Comparison of ENCODE assay signal across 31 cellular contexts in genomic region chr11:75269896-75270295, GRCh38. TPM values are rescaled to one million over a fixed set of nuclear protein-coding genes. Genes with fewer than 3 reads are reported as not detected.
DNase-seq lines count a peak whose midpoint lies in the region; ATAC-seq, FAIRE-seq and TF ChIP-seq lines count a peak whose summit lies in the region.
"Had no signal": no experiment of that assay in that cellular context is flagged by ENCODE, and none has a peak within 500 bp of the region (broad histone marks: within the 10 kb centered on the region; RNA-seq: fewer than 3 reads in every experiment).

No MANE protein-coding gene starts in this region.

- H3K4me3 ChIP-seq in left ventricle myocardium inferior = no peak overlapping the region
- H3K4me3 ChIP-seq in CD4-positive, CD25-positive, alpha-beta regulatory T cell (ENCODE audit: low read depth, low read length) = no peak overlapping the region
- H3K4me3 ChIP-seq in kidney (ENCODE audit: low read length in 2 of 2) = no peak overlapping the region
- no peak overlapping the region for H3K4me3 ChIP-seq in sigmoid colon
- H3K4me3 ChIP-seq: BLaER1 treated with 17β-estradiol and CSF1 and Interleukin-3, amounts not matched to agents 10 nM and 100 nM; GM23338; HAP-1; PC-9; SK-N-MC had no signal

- H3K27ac ChIP-seq in left ventricle myocardium inferior (replicated peaks) (no peak overlapping the region), kidney (ENCODE audit: low read depth in 2 of 2, low read length in 2 of 2) (no peak overlapping the region), sigmoid colon (no peak overlapping the region)
- H3K27ac ChIP-seq in CD4-positive, CD25-positive, alpha-beta regulatory T cell (ENCODE audit: insufficient read depth, low read length, poor library complexity, severe bottlenecking) = no peak overlapping the region
- H3K27ac ChIP-seq: BLaER1 treated with 17β-estradiol and CSF1 and Interleukin-3, amounts not matched to agents 10 nM and 100 nM; PC-9; SK-N-MC had no signal

- DNase-seq in Right ventricle myocardium superior = peak; percentile 12
- DNase-seq in left ventricle myocardium inferior = no peak
- DNase-seq in CD4-positive, CD25-positive, alpha-beta regulatory T cell = no peak
- peak; percentile 22 for DNase-seq in kidney
- DNase-seq in sigmoid colon = peak; percentile 52
- no peak for DNase-seq in NCI-H128 (lab: John Stamatoyannopoulos, UW; ENCODE audit: unreplicated experiment)
- no peak for DNase-seq in RCC 7860 (ENCODE audit: low spot score)
- DNase-seq: CD8-positive, alpha-beta T cell; HFFc6; KBM-7; NCI-H1417; NCI-H1694; NCI-H2081; NCI-H2227 treated with DMSO at 0.1 percent for 48 hours; NCI-H526 treated with DMSO at 0.1 percent for 48 hours; PC-9; RPMI8226; SIG-M5 had no signal

- H3K36me3 ChIP-seq in left ventricle myocardium inferior (peaks cover 72% of the 10 kb centered on the region), kidney (ENCODE audit: control insufficient read depth in 1 of 2, insufficient read depth in 2 of 2, low read length in 2 of 2) (peaks cover 2 to 5% of the 10 kb centered on the region in 2 donors), sigmoid colon (peaks cover 0 to 90% (median 32%) of the 10 kb centered on the region in 4 donors)
- peaks cover 6% of the 10 kb centered on the region for H3K36me3 ChIP-seq in CD4-positive, CD25-positive, alpha-beta regulatory T cell (ENCODE audit: control insufficient read depth, insufficient read depth, low read length)
- H3K36me3 ChIP-seq: HAP-1 had no signal

- no peak for FAIRE-seq in kidney (lab: Jason Lieb, UNC)
- no peak for FAIRE-seq in RCC 7860 (lab: Jason Lieb, UNC)
- FAIRE-seq: G401.6, HTR-8/SVneo had no signal

- no peak for TF ChIP-seq EP300 in sigmoid colon (IDR thresholded peaks at IDR 0.05)

- H3K9ac ChIP-seq in kidney (ENCODE audit: low read length in 2 of 2) = no peak overlapping the region
- H3K9ac ChIP-seq: BLaER1 treated with 17β-estradiol and CSF1 and Interleukin-3, amounts not matched to agents 10 nM and 100 nM had no signal

- TF ChIP-seq CTCF in left ventricle myocardium inferior (IDR thresholded peaks at IDR 0.05; ENCODE audit: borderline replicate concordance) (no peak), kidney (IDR thresholded peaks at IDR 0.05; ENCODE audit: borderline replicate concordance, extremely low read depth, insufficient read depth) (no peak), sigmoid colon (IDR thresholded peaks at IDR 0.05) (no peak)

- no peak overlapping the region for H3K4me3 Mint-ChIP-seq in CD4-positive, CD25-positive, alpha-beta regulatory T cell
- H3K4me3 Mint-ChIP-seq: CD8-positive, alpha-beta T cell; GM23338; HFFc6 had no signal

- H3K4me1 ChIP-seq in left ventricle myocardium inferior = peaks cover 7% of the 10 kb centered on the region
- H3K4me1 ChIP-seq in CD4-positive, CD25-positive, alpha-beta regulatory T cell (ENCODE audit: control insufficient read depth, insufficient read depth, low read length, poor library complexity, severe bottlenecking) = peaks cover 34% of the 10 kb centered on the region
- no peaks in the 10 kb centered on the region for H3K4me1 ChIP-seq in kidney (ENCODE audit: control insufficient read depth in 1 of 2, insufficient read depth in 1 of 2, low read depth in 1 of 2, low read length in 2 of 2)
- no peaks in the 10 kb centered on the region for H3K4me1 ChIP-seq in sigmoid colon
- H3K4me1 ChIP-seq: Caco-2, HAP-1 had no signal

- intact Hi-C loops in Right ventricle myocardium superior (cut with DNase I) (no loop called here), left ventricle myocardium inferior (cut with micrococcal nuclease) (no loop called here), kidney (cut with DNase I) (no loop called here), sigmoid colon (cut with DNase I) (no loop called here)

- no peaks in the 10 kb centered on the region for H3K9me3 Mint-ChIP-seq in CD4-positive, CD25-positive, alpha-beta regulatory T cell
- H3K9me3 Mint-ChIP-seq: CD8-positive, alpha-beta T cell; GM23338; HFFc6 had no signal

- peaks cover 15% of the 10 kb centered on the region for H3K36me3 Mint-ChIP-seq in CD4-positive, CD25-positive, alpha-beta regulatory T cell

- H3K4me1 Mint-ChIP-seq in CD4-positive, CD25-positive, alpha-beta regulatory T cell = peaks cover 0 to 50% (median 15%) of the 10 kb centered on the region in 4 donors

- WGBS in sigmoid colon, 2 donors = 93 to 95% methylated on average over 9 of the region's 9 CpGs

- H3K9me3 ChIP-seq in left ventricle myocardium inferior (replicated peaks) (no peaks in the 10 kb centered on the region), kidney (ENCODE audit: control insufficient read depth in 1 of 2, low read length in 2 of 2) (no peaks in the 10 kb centered on the region), sigmoid colon (no peaks in the 10 kb centered on the region)
- H3K9me3 ChIP-seq in CD4-positive, CD25-positive, alpha-beta regulatory T cell (ENCODE audit: control insufficient read depth in 2 of 2, low read length in 2 of 2) = no peaks in the 10 kb centered on the region
- H3K9me3 ChIP-seq: BLaER1 treated with 17β-estradiol and CSF1 and Interleukin-3, amounts not matched to agents 10 nM and 100 nM; Caco-2; HAP-1 had no signal

- ATAC-seq in Right ventricle myocardium superior (ENCODE audit: poor library complexity) = no peak
- no peak for ATAC-seq in CD4-positive, CD25-positive, alpha-beta regulatory T cell (ENCODE audit: low read depth in 2 of 2)
- no peak for ATAC-seq in HG02623 (IDR thresholded peaks at IDR 0.05; ENCODE audit: unreplicated experiment)
- ATAC-seq: CD8-positive, alpha-beta T cell; GM23338 had no signal

- no peak for TF ChIP-seq POLR2A in sigmoid colon (IDR thresholded peaks at IDR 0.05)

- H3K27me3 ChIP-seq in left ventricle myocardium inferior (ENCODE audit: low read depth) = no peaks in the 10 kb centered on the region
- no peaks in the 10 kb centered on the region for H3K27me3 ChIP-seq in CD4-positive, CD25-positive, alpha-beta regulatory T cell (ENCODE audit: control insufficient read depth, insufficient read depth, low read length)
- no peaks in the 10 kb centered on the region for H3K27me3 ChIP-seq in sigmoid colon
- H3K27me3 ChIP-seq: BLaER1 treated with 17β-estradiol and CSF1 and Interleukin-3, amounts not matched to agents 10 nM and 100 nM had no signal

- H3K27ac Mint-ChIP-seq in CD4-positive, CD25-positive, alpha-beta regulatory T cell = peak overlapping the region in 2 of 3 donors; percentile 51 to 60
- H3K27ac Mint-ChIP-seq: CD8-positive, alpha-beta T cell; GM23338; HFFc6 had no signal

- no peaks in the 10 kb centered on the region for H3K27me3 Mint-ChIP-seq in CD4-positive, CD25-positive, alpha-beta regulatory T cell

RNA-seq across cellular contexts. Expression of gene TPBGL, which starts 29.3 kb away (rescaled TPM):
- total RNA-seq in Right ventricle myocardium superior = 0.11 TPM
- total RNA-seq in left ventricle myocardium inferior = 0.16 TPM
- 0.12 TPM for total RNA-seq in CD4-positive, CD25-positive, alpha-beta regulatory T cell
- polyA plus RNA-seq in CD4-positive, CD25-positive, alpha-beta regulatory T cell = under 1 TPM in 1 of 4 donors, not detected in 3; 0.11 TPM
- total RNA-seq in kidney = 0.69 TPM
- 0.13 TPM for polyA plus RNA-seq in kidney (ENCODE audit: insufficient read depth, low read depth, low replicate concordance)
- total RNA-seq in sigmoid colon = under 1 TPM in 3 of 4 donors, not detected in 1; 0.33 to 0.68 (median 0.36) TPM
- under 1 TPM in 1 of 3 donors, not detected in 2; 0.28 TPM for polyA plus RNA-seq in sigmoid colon
- total RNA-seq: A172, HFFc6, LHCN-M2, MCF 10A, NCI-H460, PC-9 had no signal
- polyA plus RNA-seq: AG04450 had no signal

Comparison
In these comparisons a context has a peak if more than half of its experiments do, and no peak if none do; other contexts are left out.
1. DNase-seq: peak in Right ventricle myocardium superior (single experiment), kidney (single experiment) and sigmoid colon (single experiment); none in left ventricle myocardium inferior (single experiment), CD4-positive, CD25-positive, alpha-beta regulatory T cell (0 of 3), NCI-H128 (single experiment) and RCC 7860 (single experiment).